Comparison of ENCODE assay signal across 1 cellular context in the genomic region with DNA sequence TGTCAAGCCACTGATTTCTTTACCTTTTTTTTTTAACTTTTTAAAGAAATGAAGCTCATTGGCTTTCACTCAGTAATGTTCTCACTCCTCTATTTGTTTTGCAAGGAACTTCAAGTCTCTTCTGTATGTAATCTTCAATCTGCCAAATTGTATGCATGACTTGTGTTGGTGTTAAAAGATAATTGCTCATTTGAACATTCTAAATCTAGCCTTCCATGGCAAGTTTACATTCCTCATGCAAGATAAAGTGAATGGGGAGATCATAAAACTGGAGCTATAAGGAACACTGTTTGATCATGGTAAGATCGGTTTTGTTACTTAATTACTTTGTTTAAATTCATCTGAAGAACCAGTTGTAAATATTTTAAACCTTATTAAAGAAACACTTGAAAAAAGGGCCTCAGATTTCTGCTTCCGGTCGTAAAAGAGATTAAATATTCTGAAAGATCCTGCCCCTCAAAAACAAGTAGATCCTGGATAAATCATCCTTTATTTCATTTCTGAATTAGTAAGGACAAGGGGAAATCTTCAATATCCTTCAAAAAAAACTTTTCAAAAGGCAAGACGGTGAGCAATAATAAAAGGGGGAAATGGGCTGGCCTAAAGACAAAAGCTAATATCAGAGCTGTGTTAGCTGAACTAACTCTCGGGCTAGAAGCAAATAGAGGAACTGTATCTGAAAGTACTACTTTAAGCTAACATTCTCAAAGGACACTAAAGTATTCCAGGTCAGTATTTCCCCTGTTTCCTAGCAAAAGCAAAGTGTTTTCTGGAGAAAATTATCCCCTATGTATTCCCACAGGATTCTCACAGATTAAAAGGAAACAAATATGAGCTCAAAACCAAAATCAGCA.
TF ChIP-seq lines count a peak whose summit lies in the region.

No MANE protein-coding gene starts in this region.

TF ChIP-seq in HEK293, 187 proteins besides CTCF, POLR2A, EP300 and RAD21 (continued from another document):
- TF ChIP-seq, protein P1, sequence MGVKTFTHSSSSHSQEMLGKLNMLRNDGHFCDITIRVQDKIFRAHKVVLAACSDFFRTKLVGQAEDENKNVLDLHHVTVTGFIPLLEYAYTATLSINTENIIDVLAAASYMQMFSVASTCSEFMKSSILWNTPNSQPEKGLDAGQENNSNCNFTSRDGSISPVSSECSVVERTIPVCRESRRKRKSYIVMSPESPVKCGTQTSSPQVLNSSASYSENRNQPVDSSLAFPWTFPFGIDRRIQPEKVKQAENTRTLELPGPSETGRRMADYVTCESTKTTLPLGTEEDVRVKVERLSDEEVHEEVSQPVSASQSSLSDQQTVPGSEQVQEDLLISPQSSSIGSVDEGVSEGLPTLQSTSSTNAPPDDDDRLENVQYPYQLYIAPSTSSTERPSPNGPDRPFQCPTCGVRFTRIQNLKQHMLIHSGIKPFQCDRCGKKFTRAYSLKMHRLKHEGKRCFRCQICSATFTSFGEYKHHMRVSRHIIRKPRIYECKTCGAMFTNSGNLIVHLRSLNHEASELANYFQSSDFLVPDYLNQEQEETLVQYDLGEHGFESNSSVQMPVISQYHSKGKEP (tag by site-specific recombination; IDR thresholded peaks at IDR 0.05): peak; percentile 82
- peak; percentile 34; the same call in 1 of the 2 replicates for TF ChIP-seq ZNF843 (tag by site-specific recombination; IDR thresholded peaks at IDR 0.05)
- TF ChIP-seq ZNF701 (tag by site-specific recombination; IDR thresholded peaks at IDR 0.05): no peak
- no peak for TF ChIP-seq ZNF792 (tag by site-specific recombination; IDR thresholded peaks at IDR 0.05)
- 0 out of 2 replicates have a peak, but pooled peaks have one; percentile 8 for TF ChIP-seq OSR2 (tag by site-specific recombination; IDR thresholded peaks at IDR 0.05)
- peak; percentile 78 for TF ChIP-seq FEZF1 (tag by site-specific recombination; IDR thresholded peaks at IDR 0.05)
- no peak for TF ChIP-seq ZNF114 (tag by site-specific recombination; IDR thresholded peaks at IDR 0.05)
- no peak for TF ChIP-seq MYNN (tag by site-specific recombination; IDR thresholded peaks at IDR 0.05; ENCODE audit: borderline replicate concordance)
